Comparison of ENCODE assay signal across 8 cellular contexts in the genomic region with DNA sequence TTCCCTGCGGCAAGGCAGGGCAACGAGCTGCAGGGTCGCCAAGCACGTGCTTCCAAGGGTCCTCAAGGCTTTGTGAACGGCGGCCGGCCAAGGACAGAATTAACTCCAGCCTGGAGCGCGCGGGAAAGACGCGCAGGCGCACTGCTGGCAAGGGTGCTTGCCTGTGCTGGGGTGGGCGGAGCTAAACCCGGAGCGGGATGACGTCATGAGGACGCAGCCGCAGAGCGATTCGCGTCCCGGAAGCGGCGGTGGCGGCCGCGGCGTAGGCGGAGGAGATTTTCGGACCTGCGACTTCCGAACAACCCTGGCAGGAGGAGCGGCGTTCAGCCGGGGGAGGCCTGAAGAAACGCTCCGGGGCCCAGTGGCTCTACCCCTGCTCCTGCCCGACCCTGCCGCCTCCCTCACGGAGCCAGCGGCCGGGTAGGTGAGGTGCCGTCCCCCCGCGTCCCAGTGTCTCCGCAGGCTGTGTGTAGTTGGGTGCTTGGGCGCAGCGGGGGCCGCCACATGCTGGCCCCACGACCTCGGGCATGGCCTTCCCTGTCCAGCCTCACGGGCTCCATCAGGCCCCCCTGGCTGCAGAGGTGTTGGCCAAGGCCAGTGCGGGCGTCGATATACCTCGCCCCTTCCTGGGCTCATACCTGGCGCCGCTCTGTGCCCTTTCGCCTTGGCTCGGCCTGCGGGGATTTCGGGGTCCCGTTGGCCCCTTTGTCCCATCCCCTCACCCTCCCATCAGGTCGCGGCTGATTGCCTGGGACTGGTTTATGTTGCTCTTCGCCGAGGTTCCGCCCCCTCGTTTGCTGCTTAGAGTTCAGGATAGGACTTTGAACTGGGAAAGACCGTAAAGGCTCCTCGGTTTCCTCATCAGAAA. TPM values are rescaled to one million over a fixed set of nuclear protein-coding genes. Genes with fewer than 3 reads are reported as not detected.
DNase-seq lines count a peak whose midpoint lies in the region; ATAC-seq and TF ChIP-seq lines count a peak whose summit lies in the region.

A gene with protein sequence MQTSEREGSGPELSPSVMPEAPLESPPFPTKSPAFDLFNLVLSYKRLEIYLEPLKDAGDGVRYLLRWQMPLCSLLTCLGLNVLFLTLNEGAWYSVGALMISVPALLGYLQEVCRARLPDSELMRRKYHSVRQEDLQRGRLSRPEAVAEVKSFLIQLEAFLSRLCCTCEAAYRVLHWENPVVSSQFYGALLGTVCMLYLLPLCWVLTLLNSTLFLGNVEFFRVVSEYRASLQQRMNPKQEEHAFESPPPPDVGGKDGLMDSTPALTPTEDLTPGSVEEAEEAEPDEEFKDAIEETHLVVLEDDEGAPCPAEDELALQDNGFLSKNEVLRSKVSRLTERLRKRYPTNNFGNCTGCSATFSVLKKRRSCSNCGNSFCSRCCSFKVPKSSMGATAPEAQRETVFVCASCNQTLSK (plus strand): TSS at position 227 of the 868 bp plus-strand sequence. CDS start 1,350 bp downstream, outside the sequence.

- peaks cover 19% of the 10 kb centered on the region; the same call in 1 of the 2 replicates for H3K36me3 Mint-ChIP-seq in HFFc6 (ENCODE audit: low read depth)
- H3K36me3 Mint-ChIP-seq in activated naive CD4-positive, alpha-beta T cell treated with anti-CD3 and anti-CD28 coated beads, Interleukin-2, amount 50 U/mL, for 24 hours: peaks cover 5% of the 10 kb centered on the region

- ATAC-seq in SK-N-SH treated with all-trans-retinoic acid at 6 μM for 48 hours: peak; percentile 85

- H3K4me3 ChIP-seq in GM08714 (ENCODE audit: low read length): peak within 1 kb of the TSS; percentile 82

- DNase-seq in HFFc6 (peak; percentile 91), NAMALWA (ENCODE audit: low spot score) (peak; percentile 95), germinal center (ENCODE audit: low spot score) (peak; percentile 100), nucleus accumbens (lab: John Stamatoyannopoulos, UW) (peak; percentile 18 to 97 (median 88)), superior temporal gyrus (ENCODE audit: extremely low spot score) (peak; percentile 95)

- H3K4me1 Mint-ChIP-seq in HFFc6 (ENCODE audit: low read depth): peaks cover 24% of the 10 kb centered on the region
- H3K4me1 Mint-ChIP-seq in activated naive CD4-positive, alpha-beta T cell treated with anti-CD3 and anti-CD28 coated beads, Interleukin-2, amount 50 U/mL, for 24 hours: peaks cover 52% of the 10 kb centered on the region

- H3K27ac Mint-ChIP-seq in HFFc6: peak within 1 kb of the TSS; percentile 96
- peak within 1 kb of the TSS; percentile 96 for H3K27ac Mint-ChIP-seq in activated naive CD4-positive, alpha-beta T cell treated with anti-CD3 and anti-CD28 coated beads, Interleukin-2, amount 50 U/mL, for 24 hours

- TF ChIP-seq CTCF in HFFc6 (IDR thresholded peaks at IDR 0.05): no peak

- H3K9me3 Mint-ChIP-seq in HFFc6: no peaks in the 10 kb centered on the region
- no peaks in the 10 kb centered on the region for H3K9me3 Mint-ChIP-seq in activated naive CD4-positive, alpha-beta T cell treated with anti-CD3 and anti-CD28 coated beads, Interleukin-2, amount 50 U/mL, for 24 hours

- H3K27me3 Mint-ChIP-seq in HFFc6 (ENCODE audit: insufficient read depth): peaks cover 4% of the 10 kb centered on the region
- H3K27me3 Mint-ChIP-seq in activated naive CD4-positive, alpha-beta T cell treated with anti-CD3 and anti-CD28 coated beads, Interleukin-2, amount 50 U/mL, for 24 hours: no peaks in the 10 kb centered on the region

- H3K4me3 Mint-ChIP-seq in HFFc6: peak within 1 kb of the TSS; percentile 95
- peak within 1 kb of the TSS; percentile 91 for H3K4me3 Mint-ChIP-seq in activated naive CD4-positive, alpha-beta T cell treated with anti-CD3 and anti-CD28 coated beads, Interleukin-2, amount 50 U/mL, for 24 hours

TF ChIP-seq in SK-N-SH treated with all-trans-retinoic acid at 6 μM for 48 hours, 23 proteins besides CTCF, POLR2A, EP300 and RAD21 (continues in another document):
- TF ChIP-seq TOX (CRISPR knock-in tag; IDR thresholded peaks at IDR 0.05; ENCODE audit: borderline replicate concordance) (no peak), ARNTL (CRISPR knock-in tag; IDR thresholded peaks at IDR 0.05; ENCODE audit: borderline replicate concordance, low read depth) (no peak), BACH2 (CRISPR knock-in tag; IDR thresholded peaks at IDR 0.05; ENCODE audit: borderline replicate concordance) (peak; percentile 78), CSDC2 (CRISPR knock-in tag; IDR thresholded peaks at IDR 0.05) (0 out of 2 replicates have a peak, but pooled peaks have one; percentile 49), ZNF565 (CRISPR knock-in tag; conservative IDR thresholded peaks at IDR 0.05; ENCODE audit: low read depth) (0 out of 2 replicates have a peak, but pooled peaks have one; percentile 49), SNAI2 (CRISPR knock-in tag; IDR thresholded peaks at IDR 0.05) (peak; percentile 88), TCF4 (CRISPR knock-in tag; IDR thresholded peaks at IDR 0.05; ENCODE audit: borderline replicate concordance) (no peak), ZFP3 (CRISPR knock-in tag; IDR thresholded peaks at IDR 0.05) (peak; percentile 67; the same call in 1 of the 2 replicates), PPARA (CRISPR knock-in tag; IDR thresholded peaks at IDR 0.05; ENCODE audit: borderline replicate concordance) (peak; percentile 49; the same call in 1 of the 2 replicates), ZFP30 (CRISPR knock-in tag; IDR thresholded peaks at IDR 0.05) (0 out of 2 replicates have a peak, but pooled peaks have one; percentile 37), RARB (CRISPR knock-in tag; IDR thresholded peaks at IDR 0.05) (no peak)
- TF ChIP-seq, protein P1, sequence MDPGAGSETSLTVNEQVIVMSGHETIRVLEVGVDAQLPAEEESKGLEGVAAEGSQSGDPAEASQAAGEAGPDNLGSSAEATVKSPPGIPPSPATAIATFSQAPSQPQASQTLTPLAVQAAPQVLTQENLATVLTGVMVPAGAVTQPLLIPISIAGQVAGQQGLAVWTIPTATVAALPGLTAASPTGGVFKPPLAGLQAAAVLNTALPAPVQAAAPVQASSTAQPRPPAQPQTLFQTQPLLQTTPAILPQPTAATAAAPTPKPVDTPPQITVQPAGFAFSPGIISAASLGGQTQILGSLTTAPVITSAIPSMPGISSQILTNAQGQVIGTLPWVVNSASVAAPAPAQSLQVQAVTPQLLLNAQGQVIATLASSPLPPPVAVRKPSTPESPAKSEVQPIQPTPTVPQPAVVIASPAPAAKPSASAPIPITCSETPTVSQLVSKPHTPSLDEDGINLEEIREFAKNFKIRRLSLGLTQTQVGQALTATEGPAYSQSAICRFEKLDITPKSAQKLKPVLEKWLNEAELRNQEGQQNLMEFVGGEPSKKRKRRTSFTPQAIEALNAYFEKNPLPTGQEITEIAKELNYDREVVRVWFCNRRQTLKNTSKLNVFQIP (CRISPR knock-in tag; IDR thresholded peaks at IDR 0.05; ENCODE audit: borderline replicate concordance, low read depth): no peak
- TF ChIP-seq, protein P2, sequence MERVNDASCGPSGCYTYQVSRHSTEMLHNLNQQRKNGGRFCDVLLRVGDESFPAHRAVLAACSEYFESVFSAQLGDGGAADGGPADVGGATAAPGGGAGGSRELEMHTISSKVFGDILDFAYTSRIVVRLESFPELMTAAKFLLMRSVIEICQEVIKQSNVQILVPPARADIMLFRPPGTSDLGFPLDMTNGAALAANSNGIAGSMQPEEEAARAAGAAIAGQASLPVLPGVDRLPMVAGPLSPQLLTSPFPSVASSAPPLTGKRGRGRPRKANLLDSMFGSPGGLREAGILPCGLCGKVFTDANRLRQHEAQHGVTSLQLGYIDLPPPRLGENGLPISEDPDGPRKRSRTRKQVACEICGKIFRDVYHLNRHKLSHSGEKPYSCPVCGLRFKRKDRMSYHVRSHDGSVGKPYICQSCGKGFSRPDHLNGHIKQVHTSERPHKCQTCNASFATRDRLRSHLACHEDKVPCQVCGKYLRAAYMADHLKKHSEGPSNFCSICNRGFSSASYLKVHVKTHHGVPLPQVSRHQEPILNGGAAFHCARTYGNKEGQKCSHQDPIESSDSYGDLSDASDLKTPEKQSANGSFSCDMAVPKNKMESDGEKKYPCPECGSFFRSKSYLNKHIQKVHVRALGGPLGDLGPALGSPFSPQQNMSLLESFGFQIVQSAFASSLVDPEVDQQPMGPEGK (CRISPR knock-in tag; IDR thresholded peaks at IDR 0.05; ENCODE audit: borderline replicate concordance): no peak
- TF ChIP-seq, protein P3, sequence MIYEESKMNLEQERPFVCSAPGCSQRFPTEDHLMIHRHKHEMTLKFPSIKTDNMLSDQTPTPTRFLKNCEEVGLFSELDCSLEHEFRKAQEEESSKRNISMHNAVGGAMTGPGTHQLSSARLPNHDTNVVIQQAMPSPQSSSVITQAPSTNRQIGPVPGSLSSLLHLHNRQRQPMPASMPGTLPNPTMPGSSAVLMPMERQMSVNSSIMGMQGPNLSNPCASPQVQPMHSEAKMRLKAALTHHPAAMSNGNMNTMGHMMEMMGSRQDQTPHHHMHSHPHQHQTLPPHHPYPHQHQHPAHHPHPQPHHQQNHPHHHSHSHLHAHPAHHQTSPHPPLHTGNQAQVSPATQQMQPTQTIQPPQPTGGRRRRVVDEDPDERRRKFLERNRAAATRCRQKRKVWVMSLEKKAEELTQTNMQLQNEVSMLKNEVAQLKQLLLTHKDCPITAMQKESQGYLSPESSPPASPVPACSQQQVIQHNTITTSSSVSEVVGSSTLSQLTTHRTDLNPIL (CRISPR knock-in tag; IDR thresholded peaks at IDR 0.05; ENCODE audit: low read depth): peak; percentile 58; the same call in 1 of the 2 replicates

RNA-seq across cellular contexts. Expression of the gene that starts here (rescaled TPM):
- 10 to 100 TPM; 16.6 to 23.0 (median 18.3) TPM for total RNA-seq in HFFc6 (2021; fragmentation: NEBNext Ultra II Directional; extraction: Animal tissue kit (Norgen Biotek cat#: 25700))

Comparison
In these comparisons a context has a peak if more than half of its experiments do, and no peak if none do; other contexts are left out.
1. Peak in every context shown above with its lines: DNase-seq, ATAC-seq and H3K4me3 ChIP-seq.